9 cellular contexts compared by ENCODE assay signal in genomic region chr3:49377483-49377882, GRCh38. TPM values are rescaled to one million over a fixed set of nuclear protein-coding genes. Genes with fewer than 3 reads are reported as not detected.
DNase-seq lines count a peak whose midpoint lies in the region; FAIRE-seq and TF ChIP-seq lines count a peak whose summit lies in the region.
"Had no signal": no experiment of that assay in that cellular context is flagged by ENCODE, and none has a peak within 500 bp of the region (broad histone marks: within the 10 kb centered on the region; RNA-seq: fewer than 3 reads in every experiment).

No MANE protein-coding gene starts in this region.

- H3K4me1 ChIP-seq in keratinocyte (ENCODE audit: control insufficient read depth, extremely low read depth, insufficient read depth, low read length): peaks cover 22% of the 10 kb centered on the region

- no peak overlapping the region for H3K4me3 ChIP-seq in keratinocyte (ENCODE audit: control insufficient read depth in 2 of 3, extremely low read depth in 1 of 3, insufficient read depth in 2 of 3, low read depth in 1 of 3, low read length in 3 of 3)

- peaks cover 7% of the 10 kb centered on the region for H4K20me1 ChIP-seq in keratinocyte (ENCODE audit: control insufficient read depth, extremely low read depth, insufficient read depth, low read length)

- H3K27me3 Mint-ChIP-seq in stimulated activated naive CD8-positive, alpha-beta T cell treated with anti-CD3 and anti-CD28 coated beads, Interleukin-15, Interleukin-2, amounts not matched to agents 100 ng/mL and 50 ng/mL, for 24 hours: no peaks in the 10 kb centered on the region

- H3K27ac Mint-ChIP-seq in stimulated activated naive CD8-positive, alpha-beta T cell treated with anti-CD3 and anti-CD28 coated beads, Interleukin-15, Interleukin-2, amounts not matched to agents 100 ng/mL and 50 ng/mL, for 24 hours: peak overlapping the region; percentile 84

- no peak for TF ChIP-seq CTCF in keratinocyte (optimal IDR thresholded peaks at IDR 0.05 in 1 of 3, IDR thresholded peaks at IDR 0.05 in 1 of 3, conservative IDR thresholded peaks at IDR 0.05 in 1 of 3; ENCODE audit: extremely low read depth in 1 of 3, insufficient read depth in 2 of 3, low read length in 3 of 3)

- H3K36me3 Mint-ChIP-seq in stimulated activated naive CD8-positive, alpha-beta T cell treated with anti-CD3 and anti-CD28 coated beads, Interleukin-15, Interleukin-2, amounts not matched to agents 100 ng/mL and 50 ng/mL, for 24 hours (ENCODE audit: low read depth): peaks cover 56% of the 10 kb centered on the region

- no peak overlapping the region for H2AFZ ChIP-seq in keratinocyte (ENCODE audit: control insufficient read depth, low read length)

- H3K27me3 ChIP-seq in keratinocyte (ENCODE audit: control insufficient read depth, extremely low read depth, insufficient read depth, low read length): no peaks in the 10 kb centered on the region

- H3K79me2 ChIP-seq in keratinocyte (ENCODE audit: control insufficient read depth, insufficient read depth, low read length): peaks cover 94% of the 10 kb centered on the region

- peak; percentile 59 for DNase-seq in NK-92 treated with Interleukin-12 subunit alpha and Interleukin-12 subunit beta, amount 100 ng/mL, for 24 hours (lab: John Stamatoyannopoulos, UW)
- DNase-seq in NK-92 (lab: John Stamatoyannopoulos, UW; ENCODE audit: unreplicated experiment) (no peak), keratinocyte (ENCODE audit: low read depth, low spot score) (no peak), nucleus accumbens (lab: John Stamatoyannopoulos, UW) (no peak), NCI-H1417 (lab: John Stamatoyannopoulos, UW) (no peak), NCI-H2196 treated with DMSO at 0.1 percent for 48 hours (lab: John Stamatoyannopoulos, UW; ENCODE audit: unreplicated experiment) (no peak)
- DNase-seq in activated CD8-positive, alpha-beta memory T cell treated with anti-CD3 and anti-CD28 coated beads, Interleukin-2, amount 50 U/mL, for 4 hours: peak; percentile 58

- no peak for FAIRE-seq in keratinocyte (lab: Jason Lieb, UNC)

- H3K36me3 ChIP-seq in keratinocyte (ENCODE audit: control insufficient read depth in 2 of 2, extremely low read depth in 1 of 2, insufficient read depth in 2 of 2, low read length in 2 of 2): peaks cover 16 to 17% of the 10 kb centered on the region in 2 experiments

- peaks cover 3% of the 10 kb centered on the region for H3K9me1 ChIP-seq in keratinocyte (ENCODE audit: control insufficient read depth, extremely low read depth, insufficient read depth, low read length)

- H3K4me1 Mint-ChIP-seq in stimulated activated naive CD8-positive, alpha-beta T cell treated with anti-CD3 and anti-CD28 coated beads, Interleukin-15, Interleukin-2, amounts not matched to agents 100 ng/mL and 50 ng/mL, for 24 hours (ENCODE audit: low read depth): peaks cover 43% of the 10 kb centered on the region

- dilution Hi-C loops in keratinocyte (cut with MboI; ENCODE audit: extremely low pct_ligation_motif_present, low sequenced_read_pairs): no loop called here

- no peak overlapping the region for H3K4me2 ChIP-seq in keratinocyte (ENCODE audit: control insufficient read depth, extremely low read depth, insufficient read depth, low read depth, low read length)

- no peak overlapping the region for H3K4me3 Mint-ChIP-seq in stimulated activated naive CD8-positive, alpha-beta T cell treated with anti-CD3 and anti-CD28 coated beads, Interleukin-15, Interleukin-2, amounts not matched to agents 100 ng/mL and 50 ng/mL, for 24 hours

- H3K9ac ChIP-seq in keratinocyte (ENCODE audit: control insufficient read depth, extremely low read depth, insufficient read depth, low read length): no peak overlapping the region

- H3K9me3 ChIP-seq in keratinocyte (ENCODE audit: control insufficient read depth, low read depth, low read length): no peaks in the 10 kb centered on the region

- H3K9me3 Mint-ChIP-seq in stimulated activated naive CD8-positive, alpha-beta T cell treated with anti-CD3 and anti-CD28 coated beads, Interleukin-15, Interleukin-2, amounts not matched to agents 100 ng/mL and 50 ng/mL, for 24 hours: peaks cover 8% of the 10 kb centered on the region

- peak overlapping the region; percentile 58 for H3K27ac ChIP-seq in keratinocyte (ENCODE audit: control insufficient read depth, insufficient read depth, low read length)
- H3K27ac ChIP-seq: 22Rv1 had no signal

RNA-seq across cellular contexts. Expression of gene GPX1, which starts 19.3 kb away (rescaled TPM):
- polyA plus RNA-seq in keratinocyte: 395 to 588 TPM (median 427 TPM) in 3 replicates
- polyA plus RNA-seq in keratinocyte (2011; ENCODE audit: low read depth): 59.1 TPM
- polyA plus RNA-seq in keratinocyte (2011; cell fraction: cytosol; rRNA removed): 410 and 894 TPM in 2 replicates
- 137 and 206 TPM in 2 replicates for polyA plus RNA-seq in keratinocyte (2011; cell fraction: nucleus; rRNA removed)
- 197 and 503 TPM in 2 replicates for polyA plus RNA-seq in keratinocyte (2012; ENCODE audit: low replicate concordance)
- polyA minus RNA-seq in keratinocyte: 126 to 280 TPM (median 176 TPM) in 3 replicates
- polyA minus RNA-seq in keratinocyte (2011; cell fraction: cytosol; rRNA and poly(A)+ RNA removed): 674 TPM
- polyA minus RNA-seq in keratinocyte (2011; cell fraction: nucleus; rRNA and poly(A)+ RNA removed): 67.9 and 72.7 TPM in 2 replicates

RNA-seq across cellular contexts. Expression of gene RHOA, which starts 34.3 kb away (rescaled TPM):
- 216 to 588 TPM (median 332 TPM) in 3 replicates for polyA plus RNA-seq in keratinocyte
- polyA plus RNA-seq in keratinocyte (2011; ENCODE audit: low read depth): 345 TPM
- 429 and 562 TPM in 2 replicates for polyA plus RNA-seq in keratinocyte (2011; cell fraction: cytosol; rRNA removed)
- 205 and 231 TPM in 2 replicates for polyA plus RNA-seq in keratinocyte (2011; cell fraction: nucleus; rRNA removed)
- polyA plus RNA-seq in keratinocyte (2012; ENCODE audit: low replicate concordance): 463 and 476 TPM in 2 replicates
- polyA minus RNA-seq in keratinocyte: 394 to 579 TPM (median 534 TPM) in 3 replicates
- polyA minus RNA-seq in keratinocyte (2011; cell fraction: cytosol; rRNA and poly(A)+ RNA removed): 567 TPM
- polyA minus RNA-seq in keratinocyte (2011; cell fraction: nucleus; rRNA and poly(A)+ RNA removed): 109 and 169 TPM in 2 replicates

RNA-seq across cellular contexts. Expression of gene TCTA, which starts 34.7 kb away (rescaled TPM):
- 16.5 to 21.2 TPM (median 20.4 TPM) in 3 replicates for polyA plus RNA-seq in keratinocyte
- 0.60 TPM for polyA plus RNA-seq in keratinocyte (2011; ENCODE audit: low read depth)
- 22.7 and 22.8 TPM in 2 replicates for polyA plus RNA-seq in keratinocyte (2011; cell fraction: cytosol; rRNA removed)
- polyA plus RNA-seq in keratinocyte (2011; cell fraction: nucleus; rRNA removed): 10.8 and 13.8 TPM in 2 replicates
- polyA plus RNA-seq in keratinocyte (2012; ENCODE audit: low replicate concordance): 6.7 and 11.8 TPM in 2 replicates
- 10.8 to 13.7 TPM (median 12.8 TPM) in 3 replicates for polyA minus RNA-seq in keratinocyte
- polyA minus RNA-seq in keratinocyte (2011; cell fraction: cytosol; rRNA and poly(A)+ RNA removed): 9.2 TPM
- 3.6 and 8.1 TPM in 2 replicates for polyA minus RNA-seq in keratinocyte (2011; cell fraction: nucleus; rRNA and poly(A)+ RNA removed)

RNA-seq across cellular contexts. Expression of gene USP4, which starts 37.6 kb away (rescaled TPM):
- polyA plus RNA-seq in keratinocyte: 39.5 to 47.8 TPM (median 45.6 TPM) in 3 replicates
- 53.6 TPM for polyA plus RNA-seq in keratinocyte (2011; ENCODE audit: low read depth)
- polyA plus RNA-seq in keratinocyte (2011; cell fraction: cytosol; rRNA removed): 27.7 and 33.1 TPM in 2 replicates
- polyA plus RNA-seq in keratinocyte (2011; cell fraction: nucleus; rRNA removed): 65.0 and 69.3 TPM in 2 replicates
- 33.5 and 38.5 TPM in 2 replicates for polyA plus RNA-seq in keratinocyte (2012; ENCODE audit: low replicate concordance)
- 56.3 to 101 TPM (median 82.3 TPM) in 3 replicates for polyA minus RNA-seq in keratinocyte
- polyA minus RNA-seq in keratinocyte (2011; cell fraction: cytosol; rRNA and poly(A)+ RNA removed): 25.9 TPM
- polyA minus RNA-seq in keratinocyte (2011; cell fraction: nucleus; rRNA and poly(A)+ RNA removed): 30.4 and 60.2 TPM in 2 replicates

RNA-seq across cellular contexts. Expression of gene AMT, which starts 44.8 kb away (rescaled TPM):
- 2.8 to 9.0 TPM (median 7.1 TPM) in 3 replicates for polyA plus RNA-seq in keratinocyte
- 0.94 TPM for polyA plus RNA-seq in keratinocyte (2011; ENCODE audit: low read depth)
- 0.34 and 0.55 TPM in 2 replicates for polyA plus RNA-seq in keratinocyte (2011; cell fraction: cytosol; rRNA removed)
- 35.1 and 49.7 TPM in 2 replicates for polyA plus RNA-seq in keratinocyte (2011; cell fraction: nucleus; rRNA removed)
- polyA plus RNA-seq in keratinocyte (2012; ENCODE audit: low replicate concordance): 1.7 and 3.7 TPM in 2 replicates
- polyA minus RNA-seq in keratinocyte: 1.2 to 2.3 TPM (median 2.2 TPM) in 3 replicates
- polyA minus RNA-seq in keratinocyte (2011; cell fraction: cytosol; rRNA and poly(A)+ RNA removed): not detected
- 3.0 and 3.2 TPM in 2 replicates for polyA minus RNA-seq in keratinocyte (2011; cell fraction: nucleus; rRNA and poly(A)+ RNA removed)

Comparison
In these comparisons a context has a peak if more than half of its experiments do, and no peak if none do; other contexts are left out.
1. DNase-seq: peak in NK-92 treated with Interleukin-12 subunit alpha and Interleukin-12 subunit beta, amount 100 ng/mL, for 24 hours (single experiment) and activated CD8-positive, alpha-beta memory T cell treated with anti-CD3 and anti-CD28 coated beads, Interleukin-2, amount 50 U/mL, for 4 hours (single experiment); none in NK-92 (single experiment), keratinocyte (single experiment), nucleus accumbens (0 of 56), NCI-H1417 (0 of 3) and NCI-H2196 treated with DMSO at 0.1 percent for 48 hours (single experiment).